ENCODE assay signal across 30 cellular contexts in the genomic region with DNA sequence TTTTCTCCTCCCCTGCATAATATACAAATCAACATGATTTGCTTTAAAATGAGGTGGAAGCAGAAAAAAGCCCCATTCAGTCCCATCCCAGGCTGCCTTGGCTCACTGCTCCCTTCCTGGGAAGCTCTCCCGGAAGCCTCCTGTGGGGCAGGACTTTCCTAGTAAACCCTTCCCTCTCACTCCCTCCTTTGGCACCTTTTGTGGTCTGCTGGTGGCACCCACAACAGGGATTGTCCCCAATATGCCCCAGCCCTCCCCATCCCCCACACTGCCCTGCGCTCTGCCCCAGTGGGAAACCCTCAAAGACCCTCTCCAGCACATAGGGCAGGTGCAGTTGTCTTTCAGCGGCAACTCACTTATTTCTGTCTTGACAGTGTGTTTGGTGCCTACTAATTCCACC. TPM values are rescaled to one million over a fixed set of nuclear protein-coding genes. Genes with fewer than 3 reads are reported as not detected.
A peak's percentile ranks its signal among the peaks of the same experiment; 100 is the strongest.
DNase-seq lines count a peak whose midpoint lies in the region; ATAC-seq, FAIRE-seq and TF ChIP-seq lines count a peak whose summit lies in the region.
"Had no signal": no experiment of that assay in that cellular context is flagged by ENCODE, and none has a peak within 500 bp of the region (broad histone marks: within the 10 kb centered on the region; RNA-seq: fewer than 3 reads in every experiment).

No MANE protein-coding gene starts in this region.

- peak overlapping the region; percentile 6 for H3K4ac ChIP-seq in neuronal stem cell (ENCODE audit: low read length)

- H3K4me3 Mint-ChIP-seq in type B pancreatic cell, result peak overlapping the region; percentile 82
- no peak overlapping the region for H3K4me3 Mint-ChIP-seq in activated T-helper 2 cell treated with anti-CD3 and anti-CD28 coated beads, Interferon-gamma antibody, Interleukin-2, Interleukin-4, amounts not matched to agents 10 μg/mL and 5 μg/mL and 100 μg/mL, durations not matched to agents 14 hours and 24 hours and 36 hours (ENCODE audit: low read depth)
- H3K4me3 Mint-ChIP-seq: HFFc6 had no signal

- peak overlapping the region; percentile 79 for H3K27ac Mint-ChIP-seq in type B pancreatic cell
- no peak overlapping the region for H3K27ac Mint-ChIP-seq in activated T-helper 2 cell treated with anti-CD3 and anti-CD28 coated beads, Interferon-gamma antibody, Interleukin-2, Interleukin-4, amounts not matched to agents 10 μg/mL and 5 μg/mL and 100 μg/mL, durations not matched to agents 14 hours and 24 hours and 36 hours
- H3K27ac Mint-ChIP-seq: HFFc6, IgD-negative memory B cell had no signal

- H2AFZ ChIP-seq in HepG2 (ENCODE audit: low read length) (no peak overlapping the region), hepatocyte (no peak overlapping the region), neuronal stem cell (ENCODE audit: low read length) (no peak overlapping the region)

- in situ Hi-C loops in HepG2 (cut with HindIII; ENCODE audit: extremely low pct_ligation_motif_present, low pct_unique_long_range_greater_than_20kb), result no loop called here

- H3K79me2 ChIP-seq in HepG2 (ENCODE audit: insufficient read depth, low read length) (no peaks in the 10 kb centered on the region), hepatocyte (peaks cover 38% of the 10 kb centered on the region)

- TF ChIP-seq POLR2A in HepG2 (IDR thresholded peaks at IDR 0.05; ENCODE audit: insufficient read depth in 1 of 2, low read depth in 2 of 2, low read length in 2 of 2), result no peak

- peaks cover 57% of the 10 kb centered on the region for H3K27me3 Mint-ChIP-seq in type B pancreatic cell
- H3K27me3 Mint-ChIP-seq in activated T-helper 2 cell treated with anti-CD3 and anti-CD28 coated beads, Interferon-gamma antibody, Interleukin-2, Interleukin-4, amounts not matched to agents 10 μg/mL and 5 μg/mL and 100 μg/mL, durations not matched to agents 14 hours and 24 hours and 36 hours (ENCODE audit: low read depth), result peaks cover 44% of the 10 kb centered on the region

- no peak for FAIRE-seq in HepG2 (lab: Jason Lieb, UNC)
- FAIRE-seq: D721Med, GM12878 had no signal

- no peak overlapping the region for H2BK15ac ChIP-seq in neuronal stem cell (ENCODE audit: low read length)

- CTCF ChIA-PET in HepG2 (lab: Yijun Ruan, JAX; ENCODE audit: low intra/inter-chr PET ratio, low total read pairs), result no interaction called here

- no peak overlapping the region for H3K14ac ChIP-seq in neuronal stem cell (ENCODE audit: low read length)

- H3K4me1 ChIP-seq in liver (ENCODE audit: control insufficient read depth in 4 of 4, insufficient read depth in 4 of 4, low read length in 3 of 4) (peaks cover 12 to 35% (median 21%) of the 10 kb centered on the region in 4 donors), HepG2 (ENCODE audit: insufficient read depth, low read length) (peaks cover 39% of the 10 kb centered on the region), hepatocyte (ENCODE audit: insufficient read depth) (peaks cover 20% of the 10 kb centered on the region), neuronal stem cell (ENCODE audit: control insufficient read depth in 2 of 2, insufficient read depth in 1 of 2, low read depth in 1 of 2, low read length in 2 of 2) (peaks cover 0 to 9% of the 10 kb centered on the region in 2 donors)
- H3K4me1 ChIP-seq: BE2C, HAP-1, SJCRH30 had no signal

- no peak overlapping the region for H2BK12ac ChIP-seq in neuronal stem cell (ENCODE audit: low read length)

- POLR2A ChIA-PET in HepG2 (lab: Yijun Ruan, JAX), result interaction anchor here (3.8 kb wide), 1 partner anchor 12 kb away, joined by 18 read pairs; no protein-coding TSS in a partner anchor

- DNase-seq in HepG2 (ENCODE audit: low spot score), result no peak
- no peak for DNase-seq in hepatocyte (ENCODE audit: low spot score)
- no peak for DNase-seq in neuronal stem cell (ENCODE audit: low spot score)
- no peak for DNase-seq in type B pancreatic cell (ENCODE audit: extremely low spot score, unreplicated experiment)
- no peak for DNase-seq in activated T-helper 2 cell treated with anti-CD3 and anti-CD28 coated beads, Interferon-gamma antibody, Interleukin-2, Interleukin-4, amounts not matched to agents 10 μg/mL and 5 μg/mL and 100 μg/mL, durations not matched to agents 14 hours and 24 hours and 36 hours (ENCODE audit: low spot score)
- no peak for DNase-seq in amniotic stem cell (lab: John Stamatoyannopoulos, UW)
- DNase-seq in stimulated activated CD4-positive, alpha-beta T cell treated with anti-CD3 and anti-CD28 coated beads, Interleukin-2, amount 100 ng/mL, for 48 hours, result no peak
- DNase-seq: BE2C, GOT3, HFFc6, MM.1S, NCI-H1048, NCI-H1417, NCI-H1694, NCI-H2029 treated with DMSO at 0.1 percent for 48 hours, NCI-H446 treated with DMSO at 0.1 percent for 48 hours, NCI-H69, OCI-M1, SJCRH30 had no signal

- H3K79me1 ChIP-seq in neuronal stem cell (ENCODE audit: low read depth, low read length), result no peaks in the 10 kb centered on the region

- BruUV-seq in HepG2 (replicated peaks; lab: Mats Ljungman, UMichigan), result no TSS peak

- H3K9ac ChIP-seq in liver (ENCODE audit: low read depth in 1 of 2, low read length in 2 of 2), result no peak overlapping the region
- no peak overlapping the region for H3K9ac ChIP-seq in HepG2 (ENCODE audit: insufficient read depth, low read depth, low read length)
- H3K9ac ChIP-seq in neuronal stem cell (ENCODE audit: low read depth, low read length, poor library complexity), result no peak overlapping the region
- H3K9ac ChIP-seq: KMS-11 had no signal

- H3K27ac ChIP-seq in liver (ENCODE audit: low read depth in 1 of 2, low read length in 2 of 2) (peak overlapping the region; percentile 22 to 57), HepG2 (ENCODE audit: extremely low read length, insufficient read depth, low read length) (no peak overlapping the region), hepatocyte (peak overlapping the region; percentile 96), neuronal stem cell (replicated peaks; ENCODE audit: low read length) (no peak overlapping the region)
- H3K27ac ChIP-seq: 22Rv1, KMS-11, SJCRH30 had no signal

- H3K18ac ChIP-seq in neuronal stem cell (ENCODE audit: low read length), result no peak overlapping the region

- ATAC-seq in HepG2, result no peak
- ATAC-seq: GM12878, Right ventricle myocardium inferior, SK-N-SH treated with all-trans-retinoic acid at 6 μM for 48 hours had no signal

- TF ChIP-seq RAD21 in liver (IDR thresholded peaks at IDR 0.05) (no peak), HepG2 (CRISPR knock-in tag; IDR thresholded peaks at IDR 0.05) (no peak)

- H2BK120ac ChIP-seq in neuronal stem cell (ENCODE audit: low read depth, low read length), result no peak overlapping the region

- H2BK5ac ChIP-seq in neuronal stem cell (ENCODE audit: low read length), result no peak overlapping the region

- H3K9me3 Mint-ChIP-seq in type B pancreatic cell, result no peaks in the 10 kb centered on the region
- H3K9me3 Mint-ChIP-seq in activated T-helper 2 cell treated with anti-CD3 and anti-CD28 coated beads, Interferon-gamma antibody, Interleukin-2, Interleukin-4, amounts not matched to agents 10 μg/mL and 5 μg/mL and 100 μg/mL, durations not matched to agents 14 hours and 24 hours and 36 hours, result no peaks in the 10 kb centered on the region
- H3K9me3 Mint-ChIP-seq: HFFc6, IgD-negative memory B cell had no signal

- H4K91ac ChIP-seq in neuronal stem cell (ENCODE audit: low read depth, low read length, poor library complexity), result no peak overlapping the region

- TF ChIP-seq CTCF in liver (IDR thresholded peaks at IDR 0.05; ENCODE audit: low read depth, low read length, missing input control), result no peak
- no peak for TF ChIP-seq CTCF in HepG2 (CRISPR knock-in tag; IDR thresholded peaks at IDR 0.05)
- TF ChIP-seq CTCF in hepatocyte (IDR thresholded peaks at IDR 0.05; ENCODE audit: poor library complexity), result no peak
- no peak for TF ChIP-seq CTCF in type B pancreatic cell (conservative IDR thresholded peaks at IDR 0.05)

- no peaks in the 10 kb centered on the region for H3K27me3 ChIP-seq in liver (ENCODE audit: control insufficient read depth in 4 of 4, insufficient read depth in 4 of 4, low read length in 3 of 4)
- peaks cover 2 to 31% of the 10 kb centered on the region in 2 experiments; a peak in 4 of 5 replicates for H3K27me3 ChIP-seq in HepG2 (ENCODE audit: control insufficient read depth in 1 of 2, insufficient read depth in 2 of 2, low read length in 2 of 2)
- H3K27me3 ChIP-seq in hepatocyte, result peaks cover 25% of the 10 kb centered on the region
- H3K27me3 ChIP-seq in neuronal stem cell (ENCODE audit: control insufficient read depth in 3 of 3, insufficient read depth in 3 of 3, low read depth in 1 of 3, low read length in 3 of 3), result peaks cover 18 to 49% (median 44%) of the 10 kb centered on the region in 3 experiments
- H3K27me3 ChIP-seq: BE2C, SJCRH30 had no signal

- no peak overlapping the region for H2AK5ac ChIP-seq in neuronal stem cell (ENCODE audit: low read depth, low read length)

- H4K20me1 ChIP-seq in HepG2 (ENCODE audit: insufficient read depth, low read length), result no peaks in the 10 kb centered on the region
- peaks cover 16% of the 10 kb centered on the region for H4K20me1 ChIP-seq in hepatocyte (ENCODE audit: insufficient read depth, poor library complexity, severe bottlenecking)

- WGBS in liver, result 60% methylated on average over 3 of the region's 3 CpGs
- WGBS in HepG2 (ENCODE audit: low lambda C conversion rate), result 43% methylated on average over 3 of the region's 3 CpGs
- WGBS in hepatocyte (ENCODE audit: low lambda C conversion rate, missing lambda C conversion rate), result 67% methylated on average over 1 of the region's 3 CpGs
- WGBS in neuronal stem cell (ENCODE audit: extremely low coverage in 2 of 2, insufficient read length in 2 of 2, insufficient replicate concordance in 1 of 2), 2 donors, result no CpG with 5 or more reads among the region's 3 CpGs

- no peaks in the 10 kb centered on the region for H3K36me3 Mint-ChIP-seq in type B pancreatic cell
- no peaks in the 10 kb centered on the region for H3K36me3 Mint-ChIP-seq in activated T-helper 2 cell treated with anti-CD3 and anti-CD28 coated beads, Interferon-gamma antibody, Interleukin-2, Interleukin-4, amounts not matched to agents 10 μg/mL and 5 μg/mL and 100 μg/mL, durations not matched to agents 14 hours and 24 hours and 36 hours (ENCODE audit: low read depth)
- H3K36me3 Mint-ChIP-seq: IgD-negative memory B cell had no signal

- intact Hi-C loops in HepG2 (cut with micrococcal nuclease; ENCODE audit: unreplicated experiment), result no loop called here
- intact Hi-C loops in activated T-helper 2 cell treated with anti-CD3 and anti-CD28 coated beads, Interferon-gamma antibody, Interleukin-2, Interleukin-4, amounts not matched to agents 10 μg/mL and 5 μg/mL and 100 μg/mL, durations not matched to agents 14 hours and 24 hours and 36 hours (cut with micrococcal nuclease), result no loop called here

- H3K9me3 ChIP-seq in liver (ENCODE audit: control insufficient read depth in 4 of 4, low read length in 3 of 4) (no peaks in the 10 kb centered on the region), HepG2 (ENCODE audit: low read length) (no peaks in the 10 kb centered on the region), hepatocyte (ENCODE audit: low read depth) (no peaks in the 10 kb centered on the region), neuronal stem cell (replicated peaks in 1 of 2; ENCODE audit: control insufficient read depth in 2 of 2, insufficient read depth in 1 of 2, low read depth in 1 of 2, low read length in 2 of 2) (peaks cover 0 to 2% of the 10 kb centered on the region in 2 donors)
- H3K9me3 ChIP-seq: BE2C, HAP-1, SJCRH30 had no signal

- no peaks in the 10 kb centered on the region for H3K9me2 ChIP-seq in hepatocyte (replicated peaks; ENCODE audit: insufficient read depth)

- H3K4me2 ChIP-seq in HepG2 (ENCODE audit: low read depth, low read length) (no peak overlapping the region), hepatocyte (peak overlapping the region; percentile 86), neuronal stem cell (ENCODE audit: insufficient read depth, low read length, poor library complexity, severe bottlenecking) (no peak overlapping the region)
- H3K4me2 ChIP-seq: KMS-11 had no signal

- H3K23ac ChIP-seq in neuronal stem cell (ENCODE audit: low read depth, low read length, poor library complexity), result no peak overlapping the region

- no peak overlapping the region for H4K8ac ChIP-seq in neuronal stem cell (ENCODE audit: low read depth, low read length)

- H3K36me3 ChIP-seq in liver (ENCODE audit: control insufficient read depth in 4 of 4, insufficient read depth in 3 of 4, low read depth in 1 of 4, low read length in 3 of 4) (no peaks in the 10 kb centered on the region), HepG2 (replicated peaks in 1 of 2; ENCODE audit: control insufficient read depth in 1 of 2, insufficient read depth in 2 of 2, low read length in 2 of 2) (no peaks in the 10 kb centered on the region), hepatocyte (replicated peaks; ENCODE audit: insufficient read depth, low read depth) (no peaks in the 10 kb centered on the region), neuronal stem cell (replicated peaks in 1 of 2; ENCODE audit: control insufficient read depth in 2 of 2, insufficient read depth in 2 of 2, low read length in 2 of 2) (no peaks in the 10 kb centered on the region)
- H3K36me3 ChIP-seq: BE2C, HAP-1, SJCRH30 had no signal

- H3K4me1 Mint-ChIP-seq in type B pancreatic cell (ENCODE audit: unreplicated experiment), result peaks cover 5% of the 10 kb centered on the region
- H3K4me1 Mint-ChIP-seq in activated T-helper 2 cell treated with anti-CD3 and anti-CD28 coated beads, Interferon-gamma antibody, Interleukin-2, Interleukin-4, amounts not matched to agents 10 μg/mL and 5 μg/mL and 100 μg/mL, durations not matched to agents 14 hours and 24 hours and 36 hours (ENCODE audit: low read depth), result no peaks in the 10 kb centered on the region

- TF ChIP-seq EP300 in HepG2 (IDR thresholded peaks at IDR 0.05; ENCODE audit: low read depth in 2 of 2, low read length in 2 of 2), result no peak
- no peak for TF ChIP-seq EP300 in HepG2 (CRISPR knock-in tag; IDR thresholded peaks at IDR 0.05; ENCODE audit: borderline replicate concordance)

- peak overlapping the region in 1 of 3 donors; percentile 2 for H3K4me3 ChIP-seq in liver (ENCODE audit: low read depth in 1 of 3, low read length in 3 of 3)
- no peak overlapping the region for H3K4me3 ChIP-seq in HepG2 (replicated peaks in 1 of 3; ENCODE audit: insufficient read depth in 1 of 3, low read depth in 2 of 3, low read length in 3 of 3)
- no peak overlapping the region for H3K4me3 ChIP-seq in hepatocyte
- no peak overlapping the region for H3K4me3 ChIP-seq in neuronal stem cell (ENCODE audit: low read length in 2 of 2)
- H3K4me3 ChIP-seq: GM12878, HAP-1, SJCRH30 had no signal

RNA-seq across cellular contexts. Expression of a gene that starts 1.8 kb away (rescaled TPM):
- total RNA-seq in liver (10 to 100 TPM in 1 of 2 donors, under 1 TPM in 1; 0.14 to 32.0 TPM), HepG2 (2016; rRNA removed; fragmentation: Illumina TruSeq; extraction: Trizol) (0.86 and 1.8 TPM in 2 replicates), hepatocyte (113 and 121 TPM in 2 replicates), type B pancreatic cell (ENCODE audit: low replicate concordance) (82.1 and 91.7 TPM in 2 replicates)
- polyA plus RNA-seq in liver (10 to 100 TPM in 1 of 2 donors, 1 to 10 TPM in 1; 4.6 to 18.2 TPM), HepG2 (2011; rRNA removed) (1.7 and 1.9 TPM in 2 replicates), hepatocyte (50.8 and 65.9 TPM in 2 replicates)
- total RNA-seq in HepG2 (2016; cell fraction: cytosol; rRNA removed; fragmentation: Illumina TruSeq; extraction: Trizol; ENCODE audit: low read depth), result 0.20 and 0.62 TPM in 2 replicates
- total RNA-seq in HepG2 (2016; cell fraction: insoluble cytoplasmic fraction; rRNA removed; fragmentation: Illumina TruSeq; extraction: Trizol), result 0.98 and 1.7 TPM in 2 replicates
- total RNA-seq in HepG2 (2016; cell fraction: membrane; rRNA removed; fragmentation: Illumina TruSeq; extraction: Trizol), result 0.93 and 0.96 TPM in 2 replicates
- 1.4 and 2.2 TPM in 2 replicates for total RNA-seq in HepG2 (2016; cell fraction: nucleus; rRNA removed; fragmentation: Illumina TruSeq; extraction: Trizol)
- polyA plus RNA-seq in HepG2 (2011; cell fraction: cytosol; rRNA removed), result 1.2 and 1.5 TPM in 2 replicates
- 1.3 TPM in 2 replicates for polyA plus RNA-seq in HepG2 (2011; cell fraction: nucleus; rRNA removed)
- 3.7 and 4.1 TPM in 2 replicates for polyA plus RNA-seq in HepG2 (2012)
- 0.32 and 0.38 TPM in 2 replicates for polyA plus RNA-seq in HepG2 (2016; cell fraction: cytosol; fragmentation: Illumina TruSeq; extraction: Trizol; ENCODE audit: low read depth)
- polyA plus RNA-seq in HepG2 (2016; cell fraction: insoluble cytoplasmic fraction; fragmentation: Illumina TruSeq; extraction: Trizol; ENCODE audit: low read depth), result 0.76 and 0.89 TPM in 2 replicates
- polyA plus RNA-seq in HepG2 (2016; cell fraction: membrane; fragmentation: Illumina TruSeq; extraction: Trizol; ENCODE audit: low read depth), result 0.26 and 0.73 TPM in 2 replicates
- 2.7 and 3.0 TPM in 2 replicates for polyA plus RNA-seq in HepG2 (2016; cell fraction: nucleus; fragmentation: Illumina TruSeq; extraction: Trizol; ENCODE audit: insufficient read depth, low read depth)
- polyA minus RNA-seq in HepG2 (2011; rRNA and poly(A)+ RNA removed; ENCODE audit: low replicate concordance), result 2.6 TPM in 1 of 2 replicates, not detected in the other
- polyA minus RNA-seq in HepG2 (2011; cell fraction: cytosol; rRNA and poly(A)+ RNA removed), result 0.89 and 0.97 TPM in 2 replicates
- polyA minus RNA-seq in HepG2 (2011; cell fraction: nucleus; rRNA and poly(A)+ RNA removed), result 1.2 and 2.0 TPM in 2 replicates
- polyA plus RNA-seq in neuronal stem cell (2013, experiment 1 of 2), result 0.07 TPM
- 0.07 TPM for polyA plus RNA-seq in neuronal stem cell (2013, experiment 2 of 2)
- not detected in 2 replicates for total RNA-seq in activated T-helper 2 cell treated with anti-CD3 and anti-CD28 coated beads, Interferon-gamma antibody, Interleukin-2, Interleukin-4, amounts not matched to agents 10 μg/mL and 5 μg/mL and 100 μg/mL, durations not matched to agents 14 hours and 24 hours and 36 hours
- total RNA-seq: G401, HFFc6, Right ventricle myocardium inferior, RPMI7951, SJCRH30 had no signal
- polyA plus RNA-seq: IgD-negative memory B cell had no signal

Comparison
In these comparisons a context has a peak if more than half of its experiments do, and no peak if none do; other contexts are left out.
1. H3K27ac ChIP-seq: peak in liver (2 of 2) and hepatocyte (single experiment); none in HepG2 (single experiment) and neuronal stem cell (single experiment).